ENCODE assay signal across 10 cellular contexts in genomic region chrX:85379174-85379907, GRCh38. TPM values are rescaled to one million over a fixed set of nuclear protein-coding genes. Genes with fewer than 3 reads are reported as not detected.
DNase-seq lines count a peak whose midpoint lies in the region; ATAC-seq, FAIRE-seq and TF ChIP-seq lines count a peak whose summit lies in the region.
"Had no signal": no experiment of that assay in that cellular context is flagged by ENCODE, and none has a peak within 500 bp of the region (broad histone marks: within the 10 kb centered on the region; RNA-seq: fewer than 3 reads in every experiment).

A gene with protein sequence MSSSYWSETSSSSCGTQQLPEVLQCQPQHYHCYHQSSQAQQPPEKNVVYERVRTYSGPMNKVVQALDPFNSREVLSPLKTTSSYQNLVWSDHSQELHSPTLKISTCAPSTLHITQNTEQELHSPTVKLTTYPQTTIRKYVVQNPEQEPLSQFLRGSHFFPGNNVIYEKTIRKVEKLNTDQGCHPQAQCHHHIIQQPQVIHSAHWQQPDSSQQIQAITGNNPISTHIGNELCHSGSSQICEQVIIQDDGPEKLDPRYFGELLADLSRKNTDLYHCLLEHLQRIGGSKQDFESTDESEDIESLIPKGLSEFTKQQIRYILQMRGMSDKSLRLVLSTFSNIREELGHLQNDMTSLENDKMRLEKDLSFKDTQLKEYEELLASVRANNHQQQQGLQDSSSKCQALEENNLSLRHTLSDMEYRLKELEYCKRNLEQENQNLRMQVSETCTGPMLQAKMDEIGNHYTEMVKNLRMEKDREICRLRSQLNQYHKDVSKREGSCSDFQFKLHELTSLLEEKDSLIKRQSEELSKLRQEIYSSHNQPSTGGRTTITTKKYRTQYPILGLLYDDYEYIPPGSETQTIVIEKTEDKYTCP (minus strand): TSS chrX:85379665. CDS start chrX:85379454, 211 bp downstream.

- H3K9me3 Mint-ChIP-seq in activated T-helper 17 cell treated with anti-CD3 and anti-CD28 coated beads, Interleukin-2, amount 50 U/mL, for 72 hours, result no peaks in the 10 kb centered on the region
- H3K9me3 Mint-ChIP-seq: neural crest cell had no signal

- peak within 1 kb of the TSS; percentile 23 for H3K4me3 Mint-ChIP-seq in activated T-helper 17 cell treated with anti-CD3 and anti-CD28 coated beads, Interleukin-2, amount 50 U/mL, for 72 hours
- H3K4me3 Mint-ChIP-seq: neural crest cell had no signal

- no peaks in the 10 kb centered on the region for H3K9me3 ChIP-seq in pancreas

- peak; percentile 93 for FAIRE-seq in pancreas (lab: Jason Lieb, UNC)

- no peaks in the 10 kb centered on the region for H3K27me3 Mint-ChIP-seq in activated T-helper 17 cell treated with anti-CD3 and anti-CD28 coated beads, Interleukin-2, amount 50 U/mL, for 72 hours

- peak within 1 kb of the TSS in 2 of 4 donors; percentile 25 to 29 for H3K4me3 ChIP-seq in pancreas

- H3K36me3 ChIP-seq in pancreas, result no peaks in the 10 kb centered on the region

- intact Hi-C loops in pancreas (cut with DNase I), result no loop called here
- intact Hi-C loops in sciatic nerve (cut with DNase I), result no loop called here

- ATAC-seq in GM19324 (IDR thresholded peaks at IDR 0.05; ENCODE audit: low FRiP score, unreplicated experiment) (peak; percentile 80), pancreas (peak; percentile 81 to 92 (median 90)), GM18907 (IDR thresholded peaks at IDR 0.05; ENCODE audit: unreplicated experiment) (no peak), sciatic nerve (no peak)
- ATAC-seq in activated T-helper 17 cell treated with anti-CD3 and anti-CD28 coated beads, Interleukin-2, amount 50 U/mL, for 72 hours (replicated peaks), result no peak
- ATAC-seq: Panc1 had no signal

- no peaks in the 10 kb centered on the region for H3K4me1 Mint-ChIP-seq in activated T-helper 17 cell treated with anti-CD3 and anti-CD28 coated beads, Interleukin-2, amount 50 U/mL, for 72 hours

- TF ChIP-seq CTCF in pancreas (IDR thresholded peaks at IDR 0.05), result no peak

- no peak within 1 kb of the TSS for H3K27ac Mint-ChIP-seq in activated T-helper 17 cell treated with anti-CD3 and anti-CD28 coated beads, Interleukin-2, amount 50 U/mL, for 72 hours

- H3K36me3 Mint-ChIP-seq in activated T-helper 17 cell treated with anti-CD3 and anti-CD28 coated beads, Interleukin-2, amount 50 U/mL, for 72 hours (ENCODE audit: low read depth), result no peaks in the 10 kb centered on the region

- peaks cover 0 to 3% (median 0%) of the 10 kb centered on the region in 3 donors for H3K4me1 ChIP-seq in pancreas

- WGBS in pancreas, 2 donors, result 15 to 18% methylated on average over 12 of the region's 12 CpGs

- H3K27me3 ChIP-seq in pancreas, result no peaks in the 10 kb centered on the region

- in situ Hi-C loops in G401 (cut with HindIII; ENCODE audit: low sequenced_read_pairs), result no loop called here

- DNase-seq in LoVo (ENCODE audit: low spot score) (peak; percentile 59), pancreas (peak in 5 of 6 donors; percentile 41 to 54 (median 51)), G401 (ENCODE audit: low spot score) (no peak), NCI-H128 (lab: John Stamatoyannopoulos, UW; ENCODE audit: unreplicated experiment) (no peak), sciatic nerve (ENCODE audit: low spot score) (no peak)

- H3K27ac ChIP-seq in pancreas, result peak within 1 kb of the TSS; percentile 15 to 70 (median 34)

RNA-seq across cellular contexts. Expression of the gene that starts here (rescaled TPM):
- total RNA-seq in activated T-helper 17 cell treated with anti-CD3 and anti-CD28 coated beads, Interleukin-2, amount 50 U/mL, for 72 hours, result under 1 TPM; 0.24 to 0.61 TPM
- total RNA-seq in pancreas (10 to 100 TPM in 2 of 6 donors, 1 to 10 TPM in 4; 5.2 to 17.9 (median 6.3) TPM), sciatic nerve (0.18 TPM)
- 1 to 10 TPM; 2.4 to 3.5 TPM for polyA plus RNA-seq in pancreas
- total RNA-seq in G401 (2014; rRNA removed; shearing (Covaris generic)), result not detected in 2 replicates
- total RNA-seq: neural crest cell had no signal

Comparison
In these comparisons a context has a peak if more than half of its experiments do, and no peak if none do; other contexts are left out.
1. ATAC-seq: peak in GM19324 (single experiment) and pancreas (4 of 4); none in activated T-helper 17 cell treated with anti-CD3 and anti-CD28 coated beads, Interleukin-2, amount 50 U/mL, for 72 hours (single experiment), GM18907 (single experiment) and sciatic nerve (single experiment).
2. DNase-seq: peak in LoVo (single experiment) and pancreas (5 of 6); none in G401 (single experiment), NCI-H128 (single experiment) and sciatic nerve (single experiment).